Comparison of ENCODE assay signal across 8 cellular contexts in genomic region chr9:108003551-108003950, GRCh38.
"Had no signal": no experiment of that assay in that cellular context is flagged by ENCODE, and none has a peak within 500 bp of the region (broad histone marks: within the 10 kb centered on the region; RNA-seq: fewer than 3 reads in every experiment).

No MANE protein-coding gene starts in this region.

- H3K9me3 Mint-ChIP-seq: GM23338, H9, HFFc6, IgD-negative memory B cell had no signal

- H3K27ac Mint-ChIP-seq: GM23338, H9, HFFc6, IgD-negative memory B cell had no signal

- DNase-seq: H9, HCEC 1CT, HFFc6, KBM-7 had no signal

- H3K27ac ChIP-seq: HL-60, KMS-11 had no signal

- H3K4me1 Mint-ChIP-seq: GM23338, IgD-negative memory B cell had no signal

- H3K36me3 Mint-ChIP-seq: IgD-negative memory B cell had no signal

- H3K9ac ChIP-seq: KMS-11 had no signal

- H3K4me3 ChIP-seq: GM23338 had no signal

- H3K4me3 Mint-ChIP-seq: GM23338, H9, HFFc6, IgD-negative memory B cell had no signal
